Comparison of ENCODE assay signal across 10 cellular contexts in the genomic region with DNA sequence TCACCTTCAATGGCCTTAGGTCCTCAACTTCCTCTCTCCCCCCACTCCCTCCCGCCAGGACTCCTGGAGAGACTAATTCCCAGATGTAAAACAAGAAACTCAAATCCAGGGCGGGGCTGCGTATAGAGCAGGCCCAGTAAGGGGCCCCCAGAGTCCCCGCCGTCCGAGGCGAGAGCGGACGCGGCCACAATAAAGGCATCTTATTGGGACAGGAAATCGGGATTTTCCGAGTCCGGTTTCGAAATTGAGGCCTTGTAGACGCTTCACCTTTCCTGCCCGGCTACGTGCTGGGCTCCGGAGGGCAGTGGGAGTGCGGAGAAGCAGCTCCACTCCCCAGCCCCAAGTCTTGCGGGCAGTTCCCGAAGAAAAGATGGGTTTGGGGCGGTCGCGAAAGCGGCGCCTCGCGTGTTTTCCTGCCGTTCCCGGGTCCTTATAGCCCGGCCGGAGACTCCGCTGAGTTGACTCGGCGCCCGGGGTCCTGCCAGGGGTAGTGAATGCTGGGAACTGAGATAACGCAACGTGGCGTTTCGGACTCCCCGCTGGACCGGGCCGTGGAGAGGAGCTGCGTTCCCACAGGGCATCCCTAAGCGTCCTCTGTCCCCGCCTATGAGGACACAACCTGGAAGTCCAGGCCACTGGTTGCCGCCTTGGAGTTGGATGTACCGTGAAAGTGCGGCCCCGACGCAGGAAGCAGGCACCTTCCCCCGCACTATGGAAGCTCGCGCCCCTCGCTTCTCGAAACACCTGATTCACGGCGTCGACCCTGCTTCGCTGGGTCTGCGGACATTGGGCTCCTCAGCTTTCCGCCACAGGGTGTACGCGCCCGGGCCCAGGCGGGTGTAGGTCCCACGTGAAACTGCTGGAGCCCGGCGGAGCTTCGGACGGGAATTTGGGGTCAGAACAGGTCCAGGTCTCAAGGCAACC. TPM values are rescaled to one million over a fixed set of nuclear protein-coding genes. Genes with fewer than 3 reads are reported as not detected.
DNase-seq lines count a peak whose midpoint lies in the region; ATAC-seq and TF ChIP-seq lines count a peak whose summit lies in the region.
"Had no signal": no experiment of that assay in that cellular context is flagged by ENCODE, and none has a peak within 500 bp of the region (broad histone marks: within the 10 kb centered on the region; RNA-seq: fewer than 3 reads in every experiment).

No MANE protein-coding gene starts in this region.

- H3K27ac ChIP-seq in HUES6 (ENCODE audit: low read depth, low read length) (no peak overlapping the region), brain microvascular endothelial cell (no peak overlapping the region)

- TF ChIP-seq CTCF in brain microvascular endothelial cell (IDR thresholded peaks at IDR 0.05; ENCODE audit: low read depth, low read length, missing control alignments), result no peak

- H3K9ac ChIP-seq in HUES6 (ENCODE audit: low read length) (peak overlapping the region; percentile 34), skeletal muscle satellite cell (ENCODE audit: low read depth, low read length) (no peak overlapping the region)

- H3K9me3 ChIP-seq in HUES6 (ENCODE audit: control insufficient read depth, insufficient read depth, low read depth, low read length) (no peaks in the 10 kb centered on the region), skeletal muscle satellite cell (replicated peaks; ENCODE audit: low read length) (no peaks in the 10 kb centered on the region)

- ATAC-seq in HG02642 (IDR thresholded peaks at IDR 0.05; ENCODE audit: poor library complexity, unreplicated experiment) (no peak), GM21360 (IDR thresholded peaks at IDR 0.05; ENCODE audit: unreplicated experiment) (no peak)
- ATAC-seq: esophagus mucosa had no signal

- H3K4me1 ChIP-seq in HUES6 (ENCODE audit: control insufficient read depth, insufficient read depth, low read length) (peaks cover 36% of the 10 kb centered on the region), skeletal muscle satellite cell (ENCODE audit: control insufficient read depth, insufficient read depth, low read length) (peaks cover 22% of the 10 kb centered on the region)

- H3K27me3 ChIP-seq in HUES6 (ENCODE audit: control insufficient read depth, insufficient read depth, low read length) (peaks cover 76% of the 10 kb centered on the region), brain microvascular endothelial cell (replicated peaks) (peaks cover 41% of the 10 kb centered on the region), skeletal muscle satellite cell (ENCODE audit: control insufficient read depth, insufficient read depth, low read length) (peaks cover 82% of the 10 kb centered on the region)

- H3K4me3 ChIP-seq in HUES6 (ENCODE audit: low read depth, low read length), result peak overlapping the region; percentile 75
- peak overlapping the region; percentile 41 for H3K4me3 ChIP-seq in brain microvascular endothelial cell (ENCODE audit: low read depth, low read length)
- peak overlapping the region; percentile 22 for H3K4me3 ChIP-seq in skeletal muscle satellite cell (ENCODE audit: low read length)

- in situ Hi-C loops in brain microvascular endothelial cell (cut with HindIII; ENCODE audit: low pct_ligation_motif_present, low sequenced_read_pairs), result no loop called here

- H3K4me2 ChIP-seq in skeletal muscle satellite cell (ENCODE audit: low read length), result peak overlapping the region; percentile 81

- no peak for DNase-seq in brain microvascular endothelial cell
- peak; percentile 66 for DNase-seq in islet precursor cell
- no peak for DNase-seq in cerebellar cortex (ENCODE audit: low spot score)
- DNase-seq in NCI-H2029 treated with DMSO at 0.1 percent for 48 hours (lab: John Stamatoyannopoulos, UW), result no peak

- H3K36me3 ChIP-seq in HUES6 (ENCODE audit: control insufficient read depth, insufficient read depth, low read length) (no peaks in the 10 kb centered on the region), brain microvascular endothelial cell (replicated peaks) (no peaks in the 10 kb centered on the region), skeletal muscle satellite cell (ENCODE audit: insufficient read depth, low read length) (no peaks in the 10 kb centered on the region)

RNA-seq across cellular contexts. Expression of a gene that starts 4.8 kb away (rescaled TPM):
- not detected in 2 replicates for total RNA-seq in skeletal muscle satellite cell (2012; rRNA removed)
- total RNA-seq: esophagus mucosa had no signal

RNA-seq across cellular contexts. Expression of a gene that starts 45.3 kb away (rescaled TPM):
- total RNA-seq in skeletal muscle satellite cell (2012; rRNA removed), result 141 and 185 TPM in 2 replicates

RNA-seq across cellular contexts. Expression of a gene that starts 58.8 kb away (rescaled TPM):
- total RNA-seq in skeletal muscle satellite cell (2012; rRNA removed), result not detected in 2 replicates
- total RNA-seq: esophagus mucosa, HT-29 had no signal

Comparison
In these comparisons a context has a peak if more than half of its experiments do, and no peak if none do; other contexts are left out.
1. H3K4me3 ChIP-seq: peak in every context shown above with its lines; median percentile 75 in HUES6; 41 in brain microvascular endothelial cell; 22 in skeletal muscle satellite cell.